In the genomic region with DNA sequence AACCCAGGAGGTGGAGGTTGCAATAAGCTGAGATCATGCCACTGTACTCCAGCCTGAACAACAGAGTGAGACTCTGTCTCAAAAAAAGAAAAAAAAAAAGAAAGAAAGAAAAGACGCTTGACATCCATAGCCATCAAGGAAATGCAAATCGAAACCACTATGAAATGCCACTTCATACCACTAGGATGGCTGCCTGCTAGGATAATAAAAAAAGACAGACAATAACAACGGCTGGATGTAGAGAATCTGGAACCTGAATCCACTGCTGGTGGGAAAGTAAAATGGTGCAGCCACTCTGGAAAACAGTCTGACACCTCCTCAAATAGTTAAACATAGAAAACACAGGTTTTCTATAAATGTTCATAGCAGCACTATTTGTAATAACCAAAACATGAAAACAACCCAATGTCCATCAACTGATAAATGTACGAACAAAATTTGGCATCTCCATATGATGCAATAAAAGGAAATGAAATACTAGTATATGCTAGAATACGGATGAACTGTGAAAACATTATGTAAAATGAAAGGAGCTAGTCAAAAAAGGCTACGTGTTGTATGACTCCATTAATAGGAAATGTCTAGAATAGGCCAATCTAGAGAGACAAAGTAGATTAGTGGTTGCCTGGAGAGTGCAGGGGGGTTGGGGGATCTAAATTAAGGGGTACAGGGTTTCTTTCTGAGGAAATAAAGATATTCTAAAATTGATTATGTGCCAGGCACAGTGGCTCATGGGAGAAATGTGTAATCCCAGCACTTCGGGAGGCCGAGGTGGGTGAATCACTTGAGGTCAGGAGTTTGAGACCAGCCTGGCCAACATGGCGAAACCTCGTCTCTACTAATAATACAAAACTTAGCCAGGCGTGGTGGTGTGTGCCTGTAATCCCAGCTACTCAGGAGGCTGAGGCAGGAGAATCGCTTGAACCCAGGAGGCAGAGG, we compare ENCODE assay signal across 1 cellular context.
TF ChIP-seq lines count a peak whose summit lies in the region.

No MANE protein-coding gene starts in this region.

TF ChIP-seq in HepG2, 621 proteins besides CTCF, POLR2A, EP300 and RAD21:
- no peak for TF ChIP-seq TMF1 (CRISPR knock-in tag; IDR thresholded peaks at IDR 0.05; ENCODE audit: low read depth)
- TF ChIP-seq, protein P1, sequence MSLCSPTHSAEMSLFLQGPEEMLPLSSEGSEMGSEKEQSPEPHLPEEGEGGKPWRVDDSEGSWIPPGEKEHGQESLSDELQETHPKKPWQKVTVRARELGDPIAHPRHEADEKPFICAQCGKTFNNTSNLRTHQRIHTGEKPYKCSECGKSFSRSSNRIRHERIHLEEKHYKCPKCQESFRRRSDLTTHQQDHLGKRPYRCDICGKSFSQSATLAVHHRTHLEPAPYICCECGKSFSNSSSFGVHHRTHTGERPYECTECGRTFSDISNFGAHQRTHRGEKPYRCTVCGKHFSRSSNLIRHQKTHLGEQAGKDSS (CRISPR knock-in tag; IDR thresholded peaks at IDR 0.05; ENCODE audit: borderline replicate concordance, low read depth): no peak
- no peak for TF ChIP-seq RELA (CRISPR knock-in tag; IDR thresholded peaks at IDR 0.05)
- no peak for TF ChIP-seq LCORL (IDR thresholded peaks at IDR 0.05)
- TF ChIP-seq LCORL (CRISPR knock-in tag; IDR thresholded peaks at IDR 0.05): no peak
- no peak for TF ChIP-seq DNMT3B (CRISPR knock-in tag; conservative IDR thresholded peaks at IDR 0.05)
- TF ChIP-seq, protein P2, sequence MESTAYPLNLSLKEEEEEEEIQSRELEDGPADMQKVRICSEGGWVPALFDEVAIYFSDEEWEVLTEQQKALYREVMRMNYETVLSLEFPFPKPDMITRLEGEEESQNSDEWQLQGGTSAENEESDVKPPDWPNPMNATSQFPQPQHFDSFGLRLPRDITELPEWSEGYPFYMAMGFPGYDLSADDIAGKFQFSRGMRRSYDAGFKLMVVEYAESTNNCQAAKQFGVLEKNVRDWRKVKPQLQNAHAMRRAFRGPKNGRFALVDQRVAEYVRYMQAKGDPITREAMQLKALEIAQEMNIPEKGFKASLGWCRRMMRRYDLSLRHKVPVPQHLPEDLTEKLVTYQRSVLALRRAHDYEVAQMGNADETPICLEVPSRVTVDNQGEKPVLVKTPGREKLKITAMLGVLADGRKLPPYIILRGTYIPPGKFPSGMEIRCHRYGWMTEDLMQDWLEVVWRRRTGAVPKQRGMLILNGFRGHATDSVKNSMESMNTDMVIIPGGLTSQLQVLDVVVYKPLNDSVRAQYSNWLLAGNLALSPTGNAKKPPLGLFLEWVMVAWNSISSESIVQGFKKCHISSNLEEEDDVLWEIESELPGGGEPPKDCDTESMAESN (CRISPR knock-in tag; conservative IDR thresholded peaks at IDR 0.05): no peak
- no peak for TF ChIP-seq MATR3 (CRISPR knock-in tag; IDR thresholded peaks at IDR 0.05)
- no peak for TF ChIP-seq NFE2L1 (CRISPR knock-in tag; IDR thresholded peaks at IDR 0.05; ENCODE audit: borderline replicate concordance)
- TF ChIP-seq, protein P3, sequence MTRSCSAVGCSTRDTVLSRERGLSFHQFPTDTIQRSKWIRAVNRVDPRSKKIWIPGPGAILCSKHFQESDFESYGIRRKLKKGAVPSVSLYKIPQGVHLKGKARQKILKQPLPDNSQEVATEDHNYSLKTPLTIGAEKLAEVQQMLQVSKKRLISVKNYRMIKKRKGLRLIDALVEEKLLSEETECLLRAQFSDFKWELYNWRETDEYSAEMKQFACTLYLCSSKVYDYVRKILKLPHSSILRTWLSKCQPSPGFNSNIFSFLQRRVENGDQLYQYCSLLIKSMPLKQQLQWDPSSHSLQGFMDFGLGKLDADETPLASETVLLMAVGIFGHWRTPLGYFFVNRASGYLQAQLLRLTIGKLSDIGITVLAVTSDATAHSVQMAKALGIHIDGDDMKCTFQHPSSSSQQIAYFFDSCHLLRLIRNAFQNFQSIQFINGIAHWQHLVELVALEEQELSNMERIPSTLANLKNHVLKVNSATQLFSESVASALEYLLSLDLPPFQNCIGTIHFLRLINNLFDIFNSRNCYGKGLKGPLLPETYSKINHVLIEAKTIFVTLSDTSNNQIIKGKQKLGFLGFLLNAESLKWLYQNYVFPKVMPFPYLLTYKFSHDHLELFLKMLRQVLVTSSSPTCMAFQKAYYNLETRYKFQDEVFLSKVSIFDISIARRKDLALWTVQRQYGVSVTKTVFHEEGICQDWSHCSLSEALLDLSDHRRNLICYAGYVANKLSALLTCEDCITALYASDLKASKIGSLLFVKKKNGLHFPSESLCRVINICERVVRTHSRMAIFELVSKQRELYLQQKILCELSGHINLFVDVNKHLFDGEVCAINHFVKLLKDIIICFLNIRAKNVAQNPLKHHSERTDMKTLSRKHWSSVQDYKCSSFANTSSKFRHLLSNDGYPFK (CRISPR knock-in tag; IDR thresholded peaks at IDR 0.05; ENCODE audit: borderline replicate concordance): no peak
- TF ChIP-seq NR2F2 (IDR thresholded peaks at IDR 0.05; ENCODE audit: borderline replicate concordance, low read depth): no peak
- no peak for TF ChIP-seq KDM5B (CRISPR knock-in tag; IDR thresholded peaks at IDR 0.05; ENCODE audit: borderline replicate concordance)
- no peak for TF ChIP-seq SMARCE1 (IDR thresholded peaks at IDR 0.05; ENCODE audit: borderline replicate concordance)
- no peak for TF ChIP-seq RARA (CRISPR knock-in tag; IDR thresholded peaks at IDR 0.05)
- TF ChIP-seq, protein P4, sequence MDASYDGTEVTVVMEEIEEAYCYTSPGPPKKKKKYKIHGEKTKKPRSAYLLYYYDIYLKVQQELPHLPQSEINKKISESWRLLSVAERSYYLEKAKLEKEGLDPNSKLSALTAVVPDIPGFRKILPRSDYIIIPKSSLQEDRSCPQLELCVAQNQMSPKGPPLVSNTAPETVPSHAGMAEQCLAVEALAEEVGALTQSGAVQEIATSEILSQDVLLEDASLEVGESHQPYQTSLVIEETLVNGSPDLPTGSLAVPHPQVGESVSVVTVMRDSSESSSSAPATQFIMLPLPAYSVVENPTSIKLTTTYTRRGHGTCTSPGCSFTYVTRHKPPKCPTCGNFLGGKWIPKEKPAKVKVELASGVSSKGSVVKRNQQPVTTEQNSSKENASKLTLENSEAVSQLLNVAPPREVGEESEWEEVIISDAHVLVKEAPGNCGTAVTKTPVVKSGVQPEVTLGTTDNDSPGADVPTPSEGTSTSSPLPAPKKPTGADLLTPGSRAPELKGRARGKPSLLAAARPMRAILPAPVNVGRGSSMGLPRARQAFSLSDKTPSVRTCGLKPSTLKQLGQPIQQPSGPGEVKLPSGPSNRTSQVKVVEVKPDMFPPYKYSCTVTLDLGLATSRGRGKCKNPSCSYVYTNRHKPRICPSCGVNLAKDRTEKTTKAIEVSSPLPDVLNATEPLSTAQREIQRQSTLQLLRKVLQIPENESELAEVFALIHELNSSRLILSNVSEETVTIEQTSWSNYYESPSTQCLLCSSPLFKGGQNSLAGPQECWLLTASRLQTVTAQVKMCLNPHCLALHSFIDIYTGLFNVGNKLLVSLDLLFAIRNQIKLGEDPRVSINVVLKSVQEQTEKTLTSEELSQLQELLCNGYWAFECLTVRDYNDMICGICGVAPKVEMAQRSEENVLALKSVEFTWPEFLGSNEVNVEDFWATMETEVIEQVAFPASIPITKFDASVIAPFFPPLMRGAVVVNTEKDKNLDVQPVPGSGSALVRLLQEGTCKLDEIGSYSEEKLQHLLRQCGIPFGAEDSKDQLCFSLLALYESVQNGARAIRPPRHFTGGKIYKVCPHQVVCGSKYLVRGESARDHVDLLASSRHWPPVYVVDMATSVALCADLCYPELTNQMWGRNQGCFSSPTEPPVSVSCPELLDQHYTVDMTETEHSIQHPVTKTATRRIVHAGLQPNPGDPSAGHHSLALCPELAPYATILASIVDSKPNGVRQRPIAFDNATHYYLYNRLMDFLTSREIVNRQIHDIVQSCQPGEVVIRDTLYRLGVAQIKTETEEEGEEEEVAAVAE (CRISPR knock-in tag; IDR thresholded peaks at IDR 0.05; ENCODE audit: borderline replicate concordance): no peak
- TF ChIP-seq YEATS4 (CRISPR knock-in tag; IDR thresholded peaks at IDR 0.05; ENCODE audit: borderline replicate concordance): no peak
- TF ChIP-seq KLF16 (CRISPR knock-in tag; IDR thresholded peaks at IDR 0.05): no peak
- 0 out of 2 replicates have a peak, but pooled peaks have one; percentile 0 for TF ChIP-seq ZNF337 (CRISPR knock-in tag; IDR thresholded peaks at IDR 0.05; ENCODE audit: borderline replicate concordance, low read depth)
- no peak for TF ChIP-seq SAP130 (CRISPR knock-in tag; IDR thresholded peaks at IDR 0.05; ENCODE audit: low read depth)
- TF ChIP-seq, protein P5, sequence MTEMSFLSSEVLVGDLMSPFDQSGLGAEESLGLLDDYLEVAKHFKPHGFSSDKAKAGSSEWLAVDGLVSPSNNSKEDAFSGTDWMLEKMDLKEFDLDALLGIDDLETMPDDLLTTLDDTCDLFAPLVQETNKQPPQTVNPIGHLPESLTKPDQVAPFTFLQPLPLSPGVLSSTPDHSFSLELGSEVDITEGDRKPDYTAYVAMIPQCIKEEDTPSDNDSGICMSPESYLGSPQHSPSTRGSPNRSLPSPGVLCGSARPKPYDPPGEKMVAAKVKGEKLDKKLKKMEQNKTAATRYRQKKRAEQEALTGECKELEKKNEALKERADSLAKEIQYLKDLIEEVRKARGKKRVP (CRISPR knock-in tag; IDR thresholded peaks at IDR 0.05): 0 out of 4 replicates have a peak, but pooled peaks of 1 of the 2 experiments have one; percentile 14
- TF ChIP-seq ZFYVE20 (CRISPR knock-in tag; IDR thresholded peaks at IDR 0.05; ENCODE audit: borderline replicate concordance, low read depth): no peak
- TF ChIP-seq SP4 (CRISPR knock-in tag; IDR thresholded peaks at IDR 0.05): no peak
- TF ChIP-seq, protein P6, sequence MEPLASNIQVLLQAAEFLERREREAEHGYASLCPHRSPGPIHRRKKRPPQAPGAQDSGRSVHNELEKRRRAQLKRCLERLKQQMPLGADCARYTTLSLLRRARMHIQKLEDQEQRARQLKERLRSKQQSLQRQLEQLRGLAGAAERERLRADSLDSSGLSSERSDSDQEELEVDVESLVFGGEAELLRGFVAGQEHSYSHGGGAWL (CRISPR knock-in tag; IDR thresholded peaks at IDR 0.05): no peak
- TF ChIP-seq ZNF780A (CRISPR knock-in tag; IDR thresholded peaks at IDR 0.05): no peak
- TF ChIP-seq ZNF446 (CRISPR knock-in tag; IDR thresholded peaks at IDR 0.05): no peak
- no peak for TF ChIP-seq POGZ (CRISPR knock-in tag; IDR thresholded peaks at IDR 0.05)
- TF ChIP-seq CEBPB (IDR thresholded peaks at IDR 0.05; ENCODE audit: borderline replicate concordance, low read depth, low read length): peak; percentile 35; the same call in 1 of the 2 replicates
- TF ChIP-seq, protein P7, sequence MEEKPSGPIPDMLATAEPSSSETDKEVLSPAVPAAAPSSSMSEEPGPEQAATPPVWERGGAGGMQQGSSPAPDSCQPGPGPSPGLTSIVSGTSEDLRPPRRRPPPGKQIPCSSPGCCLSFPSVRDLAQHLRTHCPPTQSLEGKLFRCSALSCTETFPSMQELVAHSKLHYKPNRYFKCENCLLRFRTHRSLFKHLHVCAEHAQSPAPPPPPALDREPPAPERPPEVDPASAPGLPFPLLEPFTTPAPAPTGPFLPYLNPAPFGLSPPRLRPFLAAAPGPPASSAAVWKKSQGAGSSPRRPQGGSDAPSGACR (CRISPR knock-in tag; IDR thresholded peaks at IDR 0.05): no peak
